Comparison of ENCODE assay signal across 27 cellular contexts in the genomic region with DNA sequence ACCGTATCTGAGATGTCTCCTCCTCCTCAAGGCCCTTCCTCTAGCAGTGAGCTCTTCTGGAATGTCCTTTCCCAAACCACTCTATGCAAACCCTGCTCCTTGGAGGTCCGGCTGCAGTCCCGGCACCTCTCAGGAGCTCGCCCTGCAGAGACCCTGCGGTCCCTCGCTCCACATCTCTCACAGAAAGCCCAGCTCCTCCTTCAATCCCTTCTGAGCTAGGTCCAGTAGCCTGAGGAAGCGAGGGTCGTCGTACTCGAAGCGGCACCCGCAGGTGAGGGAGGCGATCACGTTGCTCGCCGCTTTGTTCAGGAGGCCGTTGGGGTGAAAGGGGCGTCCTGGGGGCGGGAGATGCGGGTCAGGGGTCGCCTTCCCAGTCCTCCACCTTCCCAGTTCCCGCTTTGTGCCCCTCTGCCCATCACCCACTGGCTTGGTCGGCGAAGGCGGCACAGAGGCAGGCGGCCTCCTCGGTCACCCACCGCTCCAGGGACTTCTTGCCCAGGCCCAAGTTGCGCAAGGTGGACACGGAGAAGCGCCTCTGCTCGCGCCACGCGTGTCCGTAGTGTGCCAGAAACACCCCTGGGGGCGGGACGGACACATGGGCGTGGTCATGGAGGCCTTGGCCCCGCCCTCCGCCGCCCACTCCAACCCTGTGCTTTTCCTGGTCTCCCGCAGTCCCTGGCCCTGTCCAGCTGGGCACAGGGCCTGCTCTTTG. TPM values are rescaled to one million over a fixed set of nuclear protein-coding genes. Genes with fewer than 3 reads are reported as not detected.
DNase-seq lines count a peak whose midpoint lies in the region; ATAC-seq and TF ChIP-seq lines count a peak whose summit lies in the region.
"Had no signal": no experiment of that assay in that cellular context is flagged by ENCODE, and none has a peak within 500 bp of the region (broad histone marks: within the 10 kb centered on the region; RNA-seq: fewer than 3 reads in every experiment).

No MANE protein-coding gene starts in this region.

- no peak for TF ChIP-seq POLR2A in heart left ventricle (IDR thresholded peaks at IDR 0.05)

- H3K4me3 ChIP-seq in heart left ventricle (peak overlapping the region in 1 of 12 donors; percentile 10), H7 (ENCODE audit: insufficient read depth, low read depth, low read length) (no peak overlapping the region), endodermal cell (ENCODE audit: low read length) (no peak overlapping the region)
- H3K4me3 ChIP-seq: PC-9, spleen had no signal

- WGBS in heart left ventricle, 4 donors: 80 to 85% (median 82%) methylated on average over 39 to 43 of the region's 43 CpGs
- WGBS in endodermal cell (ENCODE audit: insufficient coverage in 1 of 2, insufficient read length in 1 of 2), 2 experiments: 94% methylated on average over 23 to 43 of the region's 43 CpGs

- no peak overlapping the region for H3K4me3 Mint-ChIP-seq in endodermal cell
- H3K4me3 Mint-ChIP-seq: activated CD4-positive, alpha-beta T cell treated with anti-CD3 and anti-CD28 coated beads, Interleukin-2, amount 10 ng/mL, durations not matched to agents 7 days and 5 days; activated T-cell treated with anti-CD3 and anti-CD28 coated beads, Interleukin-2, amount 50 U/mL, for 72 hours; central memory CD8-positive, alpha-beta T cell; nephron progenitor cell had no signal

- no peak overlapping the region for H3K9ac ChIP-seq in endodermal cell (ENCODE audit: extremely low read depth, low read length, poor library complexity, severe bottlenecking)
- H3K9ac ChIP-seq: parathyroid adenoma had no signal

- H3K9me3 ChIP-seq in heart left ventricle (no peaks in the 10 kb centered on the region), endodermal cell (ENCODE audit: control insufficient read depth, low read length) (no peaks in the 10 kb centered on the region)
- H3K9me3 ChIP-seq: BE2C, spleen had no signal

- ATAC-seq in left cardiac atrium (no peak), heart left ventricle (no peak), sciatic nerve (peak; percentile 71)
- ATAC-seq: activated T-cell treated with anti-CD3 and anti-CD28 coated beads, Interleukin-2, amount 50 U/mL, for 72 hours had no signal

- DNase-seq in left cardiac atrium (peak; percentile 45), heart left ventricle (no peak), H7 (peak; percentile 90), endodermal cell (no peak), sciatic nerve (ENCODE audit: low spot score) (no peak), HCEC 1CT (no peak), NCI-H1105 (lab: John Stamatoyannopoulos, UW) (no peak), superior temporal gyrus (ENCODE audit: extremely low spot score) (no peak)
- DNase-seq: ACHN; activated CD4-positive, alpha-beta T cell treated with anti-CD3 and anti-CD28 coated beads, Interleukin-2, amount 10 ng/mL, durations not matched to agents 7 days and 5 days; activated T-cell treated with anti-CD3 and anti-CD28 coated beads, Interleukin-2, amount 50 U/mL, for 72 hours; BE2C; GDM1; kidney glomerular epithelial cell; mammary epithelial cell; NCI-H187; NCI-H2171 treated with DMSO at 0.1 percent for 48 hours; NCI-H524; nephron progenitor cell; NK-92 treated with Interleukin-12 subunit alpha and Interleukin-12 subunit beta, amount 100 ng/mL, for 24 hours; PC-9; spleen; SW 1271; T-helper 9 cell had no signal

- H3K27ac Mint-ChIP-seq in endodermal cell: peak overlapping the region; percentile 23
- H3K27ac Mint-ChIP-seq: activated CD4-positive, alpha-beta T cell treated with anti-CD3 and anti-CD28 coated beads, Interleukin-2, amount 10 ng/mL, durations not matched to agents 7 days and 5 days; activated T-cell treated with anti-CD3 and anti-CD28 coated beads, Interleukin-2, amount 50 U/mL, for 72 hours; nephron progenitor cell had no signal

- peaks cover 64% of the 10 kb centered on the region for H3K36me3 Mint-ChIP-seq in endodermal cell (ENCODE audit: low read depth)

- H3K36me3 ChIP-seq in heart left ventricle (peaks cover 0 to 14% (median 2%) of the 10 kb centered on the region in 9 donors), H7 (replicated peaks; ENCODE audit: control insufficient read depth, insufficient read depth, low read length) (peaks cover 5% of the 10 kb centered on the region), endodermal cell (ENCODE audit: control insufficient read depth, insufficient read depth, low read length) (peaks cover 39% of the 10 kb centered on the region)

- TF ChIP-seq CTCF in heart left ventricle (IDR thresholded peaks at IDR 0.05): no peak
- no peak for TF ChIP-seq CTCF in endodermal cell (conservative IDR thresholded peaks at IDR 0.05)

- no peaks in the 10 kb centered on the region for H3K27me3 ChIP-seq in heart left ventricle
- H3K27me3 ChIP-seq in H7 (ENCODE audit: control insufficient read depth, insufficient read depth, low read length): no peaks in the 10 kb centered on the region
- H3K27me3 ChIP-seq in endodermal cell (ENCODE audit: control insufficient read depth, insufficient read depth, low read length, poor library complexity, severe bottlenecking): no peaks in the 10 kb centered on the region
- H3K27me3 ChIP-seq: BE2C, spleen had no signal

- H3K9me3 Mint-ChIP-seq in endodermal cell: no peaks in the 10 kb centered on the region
- H3K9me3 Mint-ChIP-seq: activated CD4-positive, alpha-beta T cell treated with anti-CD3 and anti-CD28 coated beads, Interleukin-2, amount 10 ng/mL, durations not matched to agents 7 days and 5 days; activated T-cell treated with anti-CD3 and anti-CD28 coated beads, Interleukin-2, amount 50 U/mL, for 72 hours; central memory CD8-positive, alpha-beta T cell; nephron progenitor cell had no signal

- H3K4me1 ChIP-seq in heart left ventricle (peaks cover 0 to 8% (median 0%) of the 10 kb centered on the region in 12 donors), endodermal cell (ENCODE audit: control insufficient read depth, insufficient read depth, low read length) (no peaks in the 10 kb centered on the region)
- H3K4me1 ChIP-seq: BE2C, parathyroid adenoma, spleen had no signal

- no peaks in the 10 kb centered on the region for H3K4me1 Mint-ChIP-seq in endodermal cell
- H3K4me1 Mint-ChIP-seq: activated CD4-positive, alpha-beta T cell treated with anti-CD3 and anti-CD28 coated beads, Interleukin-2, amount 10 ng/mL, durations not matched to agents 7 days and 5 days; nephron progenitor cell had no signal

- H3K27ac ChIP-seq in heart left ventricle (no peak overlapping the region), endodermal cell (ENCODE audit: low read depth, low read length) (no peak overlapping the region)
- H3K27ac ChIP-seq: parathyroid adenoma, PC-9, spleen, VCaP had no signal

- H3K27me3 Mint-ChIP-seq in endodermal cell (ENCODE audit: insufficient read depth): no peaks in the 10 kb centered on the region
- H3K27me3 Mint-ChIP-seq: activated CD4-positive, alpha-beta T cell treated with anti-CD3 and anti-CD28 coated beads, Interleukin-2, amount 10 ng/mL, durations not matched to agents 7 days and 5 days; central memory CD8-positive, alpha-beta T cell had no signal

- intact Hi-C loops in left cardiac atrium (cut with DNase I) (no loop called here), heart left ventricle (cut with DNase I) (no loop called here), sciatic nerve (cut with DNase I) (no loop called here)

RNA-seq across cellular contexts. Expression of a gene that starts 21.5 kb away (rescaled TPM):
- total RNA-seq in left cardiac atrium (under 1 TPM; 0.31 to 0.59 TPM), heart left ventricle (under 1 TPM in 8 of 9 donors, not detected in 1; 0.12 to 0.47 (median 0.30) TPM), endodermal cell (10 to 100 TPM in 1 of 2 donors, 1 to 10 TPM in 1; 5.6 to 10.9 TPM), sciatic nerve (2.0 TPM)
- polyA plus RNA-seq in heart left ventricle: under 1 TPM; 0.19 to 0.23 TPM
- total RNA-seq in H7 (2014; rRNA removed; shearing (Covaris generic)): 1.0 and 1.4 TPM in 2 replicates
- polyA plus RNA-seq in endodermal cell (2013, experiment 1 of 2): 1.8 TPM
- 2.5 TPM for polyA plus RNA-seq in endodermal cell (2013, experiment 2 of 2)

Comparison
In these comparisons a context has a peak if more than half of its experiments do, and no peak if none do; other contexts are left out.
1. DNase-seq: peak in left cardiac atrium (single experiment) and H7 (single experiment); none in heart left ventricle (0 of 5), endodermal cell (single experiment), sciatic nerve (single experiment), HCEC 1CT (single experiment), NCI-H1105 (single experiment) and superior temporal gyrus (single experiment).